ENCODE assay signal across 23 cellular contexts in the genomic region with DNA sequence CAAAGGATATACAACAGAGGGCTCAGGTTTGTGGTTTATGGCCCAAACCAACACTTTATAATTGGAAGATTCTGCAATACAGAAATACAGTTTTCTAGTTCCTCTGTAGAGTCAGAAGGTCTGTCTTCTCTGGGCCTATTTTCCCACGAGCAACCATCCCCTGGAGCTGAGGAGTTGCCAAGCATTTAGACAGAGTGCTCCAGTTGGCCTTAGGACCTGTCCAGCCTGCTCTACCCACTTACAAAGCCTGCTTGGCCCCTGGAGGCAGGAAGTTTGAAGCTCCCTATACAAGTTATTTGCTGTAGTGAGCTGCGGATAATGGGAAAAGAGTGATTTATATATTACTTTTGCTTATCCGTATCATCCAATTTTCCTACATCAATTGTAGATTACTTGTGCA.
"Had no signal": no experiment of that assay in that cellular context is flagged by ENCODE, and none has a peak within 500 bp of the region (broad histone marks: within the 10 kb centered on the region; RNA-seq: fewer than 3 reads in every experiment).

No MANE protein-coding gene starts in this region.

- H3K27me3 ChIP-seq: left lung, pancreas, right lobe of liver, testis, thyroid gland, upper lobe of right lung had no signal

- H3K4me1 ChIP-seq: left lung, prostate gland, right lobe of liver, stomach, testis, thyroid gland, upper lobe of right lung had no signal

- H3K36me3 ChIP-seq: heart right ventricle, left lung, pancreas, prostate gland, right lobe of liver, stomach, thyroid gland, upper lobe of right lung had no signal

- DNase-seq: heart right ventricle; kidney glomerular epithelial cell; left colon; left lung; naive thymus-derived CD8-positive, alpha-beta T cell; pancreas; posterior cingulate gyrus; right lobe of liver; stimulated activated CD4-positive, alpha-beta T cell treated with anti-CD3 and anti-CD28 coated beads, Interleukin-1b, Interleukin-23, amount 100 ng/mL, for 48 hours; stimulated activated CD4-positive, alpha-beta T cell treated with anti-CD3 and anti-CD28 coated beads, Interleukin-2, amount 100 ng/mL, for 48 hours; stimulated activated CD4-positive, alpha-beta T cell treated with anti-CD3 and anti-CD28 coated beads, Interleukin-4, amount 100 ng/mL, for 4 hours; stimulated activated CD8-positive, alpha-beta memory T cell treated with anti-CD3 and anti-CD28 coated beads, Interleukin-4, amount 100 ng/mL, for 48 hours; stimulated activated naive B cell treated with anti-CD40 and anti-IgM and Interleukin-4, amounts not matched to agents 10 μg/mL and 1 μg/mL and 100 μg/mL, for 72 hours; stimulated activated naive CD8-positive, alpha-beta T cell treated with anti-CD3 and anti-CD28 coated beads, Interleukin-15, Interleukin-2, amounts not matched to agents 100 U/mL and 50 U/mL, for 24 hours; stomach; testis; thyroid gland; trophoblast cell; upper lobe of right lung had no signal

- H3K9me3 ChIP-seq: heart right ventricle, left lung, pancreas, prostate gland, right lobe of liver, stomach, testis, thyroid gland, upper lobe of right lung had no signal

- H3K27ac ChIP-seq: heart right ventricle, hepatocyte, left lung, pancreas, prostate gland, right lobe of liver, stomach, testis, thyroid gland, upper lobe of right lung had no signal

- ATAC-seq: left colon; left lung; naive thymus-derived CD8-positive, alpha-beta T cell; pancreas; right lobe of liver; stimulated activated naive B cell treated with anti-CD40 and anti-IgM and Interleukin-4, amounts not matched to agents 10 μg/mL and 1 μg/mL and 100 μg/mL, for 72 hours; stimulated activated naive CD8-positive, alpha-beta T cell treated with anti-CD3 and anti-CD28 coated beads, Interleukin-15, Interleukin-2, amounts not matched to agents 100 U/mL and 50 U/mL, for 24 hours had no signal

- H3K4me3 ChIP-seq: heart right ventricle, hepatocyte, left lung, lung, pancreas, prostate gland, right lobe of liver, smooth muscle cell, stomach, testis, thyroid gland, upper lobe of right lung had no signal
